ENCODE assay signal across 22 cellular contexts in the genomic region with DNA sequence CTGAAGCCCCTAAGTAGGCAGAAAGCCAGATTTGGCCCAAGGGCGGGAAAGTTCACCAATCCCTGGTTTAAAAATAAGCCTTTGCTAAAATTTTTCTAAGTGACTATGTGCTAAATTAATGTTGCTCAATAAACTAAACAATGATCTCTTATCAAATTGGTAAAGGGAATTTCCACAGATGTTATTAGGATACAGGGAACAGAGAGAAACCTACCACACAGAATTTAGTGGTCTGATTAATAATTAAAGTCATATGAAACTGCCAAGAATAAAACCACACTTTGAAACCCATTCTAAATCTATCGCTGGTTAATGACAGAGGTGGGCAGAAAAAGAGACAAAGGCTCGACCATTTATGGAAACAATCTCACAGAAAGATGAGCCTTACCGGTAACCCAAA. TPM values are rescaled to one million over a fixed set of nuclear protein-coding genes. Genes with fewer than 3 reads are reported as not detected.
DNase-seq lines count a peak whose midpoint lies in the region; ATAC-seq, FAIRE-seq and TF ChIP-seq lines count a peak whose summit lies in the region.
"Had no signal": no experiment of that assay in that cellular context is flagged by ENCODE, and none has a peak within 500 bp of the region (broad histone marks: within the 10 kb centered on the region; RNA-seq: fewer than 3 reads in every experiment).

No MANE protein-coding gene starts in this region.

- no peaks in the 10 kb centered on the region for H3K79me2 ChIP-seq in HepG2 (ENCODE audit: insufficient read depth, low read length)

- H3K4me3 ChIP-seq in liver (ENCODE audit: low read depth in 1 of 3, low read length in 3 of 3) (no peak overlapping the region), HepG2 (replicated peaks in 1 of 3; ENCODE audit: insufficient read depth in 1 of 3, low read depth in 2 of 3, low read length in 3 of 3) (no peak overlapping the region), right lobe of liver (no peak overlapping the region)
- H3K4me3 ChIP-seq: BLaER1, GM23248 had no signal

- no peak overlapping the region for H3K27ac ChIP-seq in liver (ENCODE audit: low read depth in 1 of 2, low read length in 2 of 2)
- no peak overlapping the region for H3K27ac ChIP-seq in HepG2 (ENCODE audit: extremely low read length, insufficient read depth, low read length)
- H3K27ac ChIP-seq in right lobe of liver, result no peak overlapping the region
- H3K27ac ChIP-seq: BLaER1, C4-2B, GM23248 had no signal

- H3K4me1 ChIP-seq in liver (ENCODE audit: control insufficient read depth in 4 of 4, insufficient read depth in 4 of 4, low read length in 3 of 4), result peaks cover 0 to 3% (median 2%) of the 10 kb centered on the region in 4 donors
- H3K4me1 ChIP-seq in HepG2 (ENCODE audit: insufficient read depth, low read length), result no peaks in the 10 kb centered on the region
- peaks cover 0 to 18% (median 0%) of the 10 kb centered on the region in 4 donors for H3K4me1 ChIP-seq in right lobe of liver
- H3K4me1 ChIP-seq: BLaER1, Caco-2 had no signal

- no peak for TF ChIP-seq EP300 in HepG2 (IDR thresholded peaks at IDR 0.05; ENCODE audit: low read depth in 2 of 2, low read length in 2 of 2)
- TF ChIP-seq EP300 in HepG2 (CRISPR knock-in tag; IDR thresholded peaks at IDR 0.05; ENCODE audit: borderline replicate concordance), result no peak

- peaks cover 17 to 53% (median 39%) of the 10 kb centered on the region in 4 donors for H3K36me3 ChIP-seq in liver (ENCODE audit: control insufficient read depth in 4 of 4, insufficient read depth in 3 of 4, low read depth in 1 of 4, low read length in 3 of 4)
- H3K36me3 ChIP-seq in HepG2 (replicated peaks in 1 of 2; ENCODE audit: control insufficient read depth in 1 of 2, insufficient read depth in 2 of 2, low read length in 2 of 2), result peaks cover 38 to 81% of the 10 kb centered on the region in 2 experiments
- peaks cover 0 to 81% (median 29%) of the 10 kb centered on the region in 4 donors for H3K36me3 ChIP-seq in right lobe of liver

- H3K4me2 ChIP-seq in HepG2 (ENCODE audit: low read depth, low read length), result no peak overlapping the region
- H3K4me2 ChIP-seq: BLaER1 had no signal

- POLR2A ChIA-PET in HepG2 (lab: Yijun Ruan, JAX), result no interaction called here

- WGBS in liver, result 79% methylated on average over 4 of the region's 4 CpGs
- 89% methylated on average over 4 of the region's 4 CpGs for WGBS in HepG2 (ENCODE audit: low lambda C conversion rate)
- 47% methylated on average over 4 of the region's 4 CpGs for WGBS in right lobe of liver (ENCODE audit: insufficient coverage, low coverage, low lambda C conversion rate, missing lambda C conversion rate)

- no peaks in the 10 kb centered on the region for H3K27me3 ChIP-seq in liver (ENCODE audit: control insufficient read depth in 4 of 4, insufficient read depth in 4 of 4, low read length in 3 of 4)
- no peaks in the 10 kb centered on the region for H3K27me3 ChIP-seq in HepG2 (ENCODE audit: control insufficient read depth in 1 of 2, insufficient read depth in 2 of 2, low read length in 2 of 2)
- H3K27me3 ChIP-seq in right lobe of liver, result no peaks in the 10 kb centered on the region
- H3K27me3 ChIP-seq: BLaER1 had no signal

- FAIRE-seq in HepG2 (lab: Jason Lieb, UNC), result no peak
- FAIRE-seq: A204.1, D721Med, GM12892, GM19239, H1 had no signal

- intact Hi-C loops in HepG2 (cut with micrococcal nuclease; ENCODE audit: unreplicated experiment), result no loop called here
- intact Hi-C loops in right lobe of liver (cut with DNase I), result no loop called here

- TF ChIP-seq RAD21 in liver (IDR thresholded peaks at IDR 0.05) (no peak), HepG2 (CRISPR knock-in tag; IDR thresholded peaks at IDR 0.05) (no peak)

- TF ChIP-seq POLR2A in HepG2 (IDR thresholded peaks at IDR 0.05; ENCODE audit: insufficient read depth in 1 of 2, low read depth in 2 of 2, low read length in 2 of 2) (no peak), right lobe of liver (IDR thresholded peaks at IDR 0.05) (no peak)

- H3K9me3 ChIP-seq in liver (ENCODE audit: control insufficient read depth in 4 of 4, low read length in 3 of 4) (no peaks in the 10 kb centered on the region), HepG2 (ENCODE audit: low read length) (no peaks in the 10 kb centered on the region), right lobe of liver (no peaks in the 10 kb centered on the region)
- H3K9me3 ChIP-seq: BLaER1, Caco-2 had no signal

- DNase-seq in HepG2 (ENCODE audit: low spot score) (no peak), right lobe of liver (no peak), renal cortical epithelial cell (ENCODE audit: low read depth) (peak; percentile 43)
- no peak for DNase-seq in activated CD4-positive, alpha-beta T cell treated with anti-CD3 and anti-CD28 coated beads, Interleukin-2, amount 50 U/mL, for 4 hours
- DNase-seq: Caco-2; CD4-positive, CD25-positive, alpha-beta regulatory T cell; CD8-positive, alpha-beta T cell; DMS 273 treated with DMSO at 0.1 percent for 48 hours; DMS79 treated with DMSO at 0.1 percent for 48 hours; GF-D8; GM23248; H7; HCEC 1CT had no signal

- ATAC-seq in HepG2, result no peak
- peak in 3 of 4 donors; percentile 13 to 63 (median 59) for ATAC-seq in right lobe of liver
- ATAC-seq in HG03521 (IDR thresholded peaks at IDR 0.05; ENCODE audit: unreplicated experiment), result no peak
- ATAC-seq: CD8-positive, alpha-beta T cell had no signal

- CTCF ChIA-PET in HepG2 (lab: Yijun Ruan, JAX; ENCODE audit: low intra/inter-chr PET ratio, low total read pairs), result no interaction called here

- H4K20me1 ChIP-seq in HepG2 (ENCODE audit: insufficient read depth, low read length), result no peaks in the 10 kb centered on the region

- no peak overlapping the region for H2AFZ ChIP-seq in HepG2 (ENCODE audit: low read length)
- H2AFZ ChIP-seq: GM23248 had no signal

- TF ChIP-seq CTCF in liver (IDR thresholded peaks at IDR 0.05; ENCODE audit: low read depth, low read length, missing input control), result no peak
- no peak for TF ChIP-seq CTCF in HepG2 (CRISPR knock-in tag; IDR thresholded peaks at IDR 0.05)
- TF ChIP-seq CTCF in right lobe of liver (IDR thresholded peaks at IDR 0.05), result no peak

- H3K9ac ChIP-seq in liver (ENCODE audit: low read depth in 1 of 2, low read length in 2 of 2) (no peak overlapping the region), HepG2 (ENCODE audit: insufficient read depth, low read depth, low read length) (no peak overlapping the region)
- H3K9ac ChIP-seq: BLaER1, GM23248 had no signal

- in situ Hi-C loops in HepG2 (cut with HindIII; ENCODE audit: extremely low pct_ligation_motif_present, low pct_unique_long_range_greater_than_20kb), result no loop called here

- BruUV-seq in HepG2 (replicated peaks; lab: Mats Ljungman, UMichigan), result no TSS peak

RNA-seq across cellular contexts. Expression of a gene that starts 22.0 kb away (rescaled TPM):
- 100 to 1,000 TPM in 1 of 2 donors, 10 to 100 TPM in 1; 78.2 to 111 TPM for total RNA-seq in liver
- 10 to 100 TPM; 44.1 to 46.1 TPM for polyA plus RNA-seq in liver
- total RNA-seq in HepG2 (2016; rRNA removed; fragmentation: Illumina TruSeq; extraction: Trizol), result 161 and 174 TPM in 2 replicates
- total RNA-seq in HepG2 (2016; cell fraction: cytosol; rRNA removed; fragmentation: Illumina TruSeq; extraction: Trizol; ENCODE audit: low read depth), result 101 and 107 TPM in 2 replicates
- total RNA-seq in HepG2 (2016; cell fraction: insoluble cytoplasmic fraction; rRNA removed; fragmentation: Illumina TruSeq; extraction: Trizol), result 166 and 170 TPM in 2 replicates
- 211 and 214 TPM in 2 replicates for total RNA-seq in HepG2 (2016; cell fraction: membrane; rRNA removed; fragmentation: Illumina TruSeq; extraction: Trizol)
- 114 and 131 TPM in 2 replicates for total RNA-seq in HepG2 (2016; cell fraction: nucleus; rRNA removed; fragmentation: Illumina TruSeq; extraction: Trizol)
- polyA plus RNA-seq in HepG2 (2011; rRNA removed), result 134 and 146 TPM in 2 replicates
- polyA plus RNA-seq in HepG2 (2011; cell fraction: cytosol; rRNA removed), result 93.9 and 111 TPM in 2 replicates
- polyA plus RNA-seq in HepG2 (2011; cell fraction: nucleus; rRNA removed), result 245 and 310 TPM in 2 replicates
- polyA plus RNA-seq in HepG2 (2012), result 58.4 and 72.2 TPM in 2 replicates
- 91.9 and 105 TPM in 2 replicates for polyA plus RNA-seq in HepG2 (2016; cell fraction: cytosol; fragmentation: Illumina TruSeq; extraction: Trizol; ENCODE audit: low read depth)
- 134 and 136 TPM in 2 replicates for polyA plus RNA-seq in HepG2 (2016; cell fraction: insoluble cytoplasmic fraction; fragmentation: Illumina TruSeq; extraction: Trizol; ENCODE audit: low read depth)
- 143 and 147 TPM in 2 replicates for polyA plus RNA-seq in HepG2 (2016; cell fraction: membrane; fragmentation: Illumina TruSeq; extraction: Trizol; ENCODE audit: low read depth)
- polyA plus RNA-seq in HepG2 (2016; cell fraction: nucleus; fragmentation: Illumina TruSeq; extraction: Trizol; ENCODE audit: insufficient read depth, low read depth), result 178 and 187 TPM in 2 replicates
- 159 and 362 TPM in 2 replicates for polyA minus RNA-seq in HepG2 (2011; rRNA and poly(A)+ RNA removed; ENCODE audit: low replicate concordance)
- 55.9 and 59.9 TPM in 2 replicates for polyA minus RNA-seq in HepG2 (2011; cell fraction: cytosol; rRNA and poly(A)+ RNA removed)
- 144 and 152 TPM in 2 replicates for polyA minus RNA-seq in HepG2 (2011; cell fraction: nucleus; rRNA and poly(A)+ RNA removed)
- 10 to 100 TPM; 40.7 to 68.8 (median 49.8) TPM for total RNA-seq in right lobe of liver
- total RNA-seq in renal cortical epithelial cell, result 115 and 148 TPM in 2 replicates

RNA-seq across cellular contexts. Expression of a gene that starts 33.7 kb away (rescaled TPM):
- total RNA-seq in liver (10 to 100 TPM; 10.5 to 22.3 TPM), HepG2 (2016; rRNA removed; fragmentation: Illumina TruSeq; extraction: Trizol) (18.8 and 23.0 TPM in 2 replicates), right lobe of liver (10 to 100 TPM; 20.6 to 31.8 (median 24.1) TPM), renal cortical epithelial cell (14.6 and 21.1 TPM in 2 replicates)
- polyA plus RNA-seq in liver (10 to 100 TPM; 18.6 to 26.0 TPM), HepG2 (2011; rRNA removed) (20.0 and 25.1 TPM in 2 replicates)
- 3.8 and 4.1 TPM in 2 replicates for total RNA-seq in HepG2 (2016; cell fraction: cytosol; rRNA removed; fragmentation: Illumina TruSeq; extraction: Trizol; ENCODE audit: low read depth)
- 17.9 and 20.0 TPM in 2 replicates for total RNA-seq in HepG2 (2016; cell fraction: insoluble cytoplasmic fraction; rRNA removed; fragmentation: Illumina TruSeq; extraction: Trizol)
- total RNA-seq in HepG2 (2016; cell fraction: membrane; rRNA removed; fragmentation: Illumina TruSeq; extraction: Trizol), result 17.3 and 18.1 TPM in 2 replicates
- 18.1 and 18.3 TPM in 2 replicates for total RNA-seq in HepG2 (2016; cell fraction: nucleus; rRNA removed; fragmentation: Illumina TruSeq; extraction: Trizol)
- polyA plus RNA-seq in HepG2 (2011; cell fraction: cytosol; rRNA removed), result 18.7 TPM in 2 replicates
- polyA plus RNA-seq in HepG2 (2011; cell fraction: nucleus; rRNA removed), result 36.8 and 38.0 TPM in 2 replicates
- 12.9 and 13.9 TPM in 2 replicates for polyA plus RNA-seq in HepG2 (2012)
- 3.2 and 3.8 TPM in 2 replicates for polyA plus RNA-seq in HepG2 (2016; cell fraction: cytosol; fragmentation: Illumina TruSeq; extraction: Trizol; ENCODE audit: low read depth)
- polyA plus RNA-seq in HepG2 (2016; cell fraction: insoluble cytoplasmic fraction; fragmentation: Illumina TruSeq; extraction: Trizol; ENCODE audit: low read depth), result 19.8 and 21.1 TPM in 2 replicates
- polyA plus RNA-seq in HepG2 (2016; cell fraction: membrane; fragmentation: Illumina TruSeq; extraction: Trizol; ENCODE audit: low read depth), result 12.0 and 12.4 TPM in 2 replicates
- polyA plus RNA-seq in HepG2 (2016; cell fraction: nucleus; fragmentation: Illumina TruSeq; extraction: Trizol; ENCODE audit: insufficient read depth, low read depth), result 32.0 and 33.8 TPM in 2 replicates
- 29.2 and 33.9 TPM in 2 replicates for polyA minus RNA-seq in HepG2 (2011; rRNA and poly(A)+ RNA removed; ENCODE audit: low replicate concordance)
- 12.1 and 12.2 TPM in 2 replicates for polyA minus RNA-seq in HepG2 (2011; cell fraction: cytosol; rRNA and poly(A)+ RNA removed)
- 23.2 and 29.6 TPM in 2 replicates for polyA minus RNA-seq in HepG2 (2011; cell fraction: nucleus; rRNA and poly(A)+ RNA removed)

Comparison
In these comparisons a context has a peak if more than half of its experiments do, and no peak if none do; other contexts are left out.
1. ATAC-seq: peak in right lobe of liver (3 of 4); none in HepG2 (single experiment) and HG03521 (single experiment).